8 cellular contexts compared by ENCODE assay signal in the genomic region with DNA sequence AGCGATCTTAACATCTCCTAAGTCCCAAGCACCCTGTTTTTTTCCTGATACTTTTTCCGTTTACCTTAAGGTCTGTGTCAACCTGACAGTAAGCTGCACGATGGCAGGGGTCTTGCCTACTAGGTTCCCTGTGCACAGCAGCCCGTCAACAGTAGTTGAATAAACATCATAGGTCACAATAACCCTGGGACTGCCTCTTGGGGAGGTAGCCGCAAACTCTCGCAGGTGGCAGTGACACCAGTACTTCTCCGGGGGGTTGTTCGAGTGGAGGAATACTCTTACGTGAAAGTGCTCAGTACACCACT. TPM values are rescaled to one million over a fixed set of nuclear protein-coding genes. Genes with fewer than 3 reads are reported as not detected.
A peak's percentile ranks its signal among the peaks of the same experiment; 100 is the strongest.
DNase-seq lines count a peak whose midpoint lies in the region; ATAC-seq, FAIRE-seq and TF ChIP-seq lines count a peak whose summit lies in the region.

No MANE protein-coding gene starts in this region.

- TF ChIP-seq CTCF in cardiac muscle cell (IDR thresholded peaks at IDR 0.05; ENCODE audit: low read depth, low read length) (no peak), kidney epithelial cell (IDR thresholded peaks at IDR 0.05; ENCODE audit: insufficient read depth, low read length, poor library complexity, severe bottlenecking) (no peak), thoracic aorta (IDR thresholded peaks at IDR 0.05) (no peak)

- ATAC-seq in HG03103 (IDR thresholded peaks at IDR 0.05; ENCODE audit: low read depth, unreplicated experiment) = peak; percentile 41
- ATAC-seq in thoracic aorta (ENCODE audit: insufficient number of reproducible peaks, low FRiP score, low read depth) = no peak

- peaks cover 25% of the 10 kb centered on the region for H3K4me1 Mint-ChIP-seq in activated naive CD8-positive, alpha-beta T cell treated with anti-CD3 and anti-CD28 coated beads for 36 hours

- H3K27ac ChIP-seq in cardiac muscle cell (peak overlapping the region; percentile 88), thoracic aorta (peak overlapping the region; percentile 86 to 93)

- H3K27me3 Mint-ChIP-seq in activated naive CD8-positive, alpha-beta T cell treated with anti-CD3 and anti-CD28 coated beads for 36 hours = no peaks in the 10 kb centered on the region

- H3K9me3 ChIP-seq in cardiac muscle cell (ENCODE audit: low read depth) = no peaks in the 10 kb centered on the region
- H3K9me3 ChIP-seq in thoracic aorta = no peaks in the 10 kb centered on the region

- peaks cover 7% of the 10 kb centered on the region for H3K36me3 Mint-ChIP-seq in activated naive CD8-positive, alpha-beta T cell treated with anti-CD3 and anti-CD28 coated beads for 36 hours

- FAIRE-seq in frontal cortex (lab: Jason Lieb, UNC) = no peak

- H3K27me3 ChIP-seq in cardiac muscle cell (no peaks in the 10 kb centered on the region), kidney epithelial cell (ENCODE audit: control insufficient read depth, insufficient read depth, low read length) (no peaks in the 10 kb centered on the region), thoracic aorta (replicated peaks; ENCODE audit: insufficient read depth) (no peaks in the 10 kb centered on the region)

- intact Hi-C loops in cardiac septum (cut with DNase I) = loop anchor here (5.0 to 10.0 kb wide), 4 partner anchors 81 to 683 kb away; partner anchors contain the start of genes CLASP2 and CRTAP

- H3K9me3 Mint-ChIP-seq in activated naive CD8-positive, alpha-beta T cell treated with anti-CD3 and anti-CD28 coated beads for 36 hours = no peaks in the 10 kb centered on the region

- H3K4me1 ChIP-seq in cardiac muscle cell (ENCODE audit: low read depth) = peaks cover 17% of the 10 kb centered on the region
- peaks cover 25 to 27% of the 10 kb centered on the region in 2 donors for H3K4me1 ChIP-seq in thoracic aorta (ENCODE audit: control insufficient read depth in 1 of 2, low read depth in 2 of 2)

- peak overlapping the region; percentile 93 for H3K27ac Mint-ChIP-seq in activated naive CD8-positive, alpha-beta T cell treated with anti-CD3 and anti-CD28 coated beads for 36 hours

- peak overlapping the region; percentile 97 for H3K4me3 Mint-ChIP-seq in activated naive CD8-positive, alpha-beta T cell treated with anti-CD3 and anti-CD28 coated beads for 36 hours

- peak overlapping the region; percentile 56 for H3K4me3 ChIP-seq in cardiac muscle cell
- H3K4me3 ChIP-seq in kidney epithelial cell (ENCODE audit: low read depth, low read length) = peak overlapping the region; percentile 96
- H3K4me3 ChIP-seq in thoracic aorta = peak overlapping the region; percentile 86

- DNase-seq in cardiac muscle cell (ENCODE audit: low read depth in 1 of 2, low spot score in 1 of 2) = no peak
- no peak for DNase-seq in cardiac septum (ENCODE audit: low spot score)
- DNase-seq in activated naive CD8-positive, alpha-beta T cell treated with anti-CD3 and anti-CD28 coated beads for 36 hours = no peak
- no peak for DNase-seq in kidney epithelial cell (ENCODE audit: low read depth)
- no peak for DNase-seq in thoracic aorta (ENCODE audit: low spot score)
- DNase-seq in frontal cortex (ENCODE audit: low spot score in 2 of 2) = no peak
- no peak for DNase-seq in kidney glomerular epithelial cell (lab: John Stamatoyannopoulos, UW)

- H3K36me3 ChIP-seq in cardiac muscle cell = no peaks in the 10 kb centered on the region
- H3K36me3 ChIP-seq in kidney epithelial cell (ENCODE audit: control insufficient read depth, insufficient read depth, low read length) = no peaks in the 10 kb centered on the region
- H3K36me3 ChIP-seq in thoracic aorta = no peaks in the 10 kb centered on the region

RNA-seq across cellular contexts. Expression of gene PDCD6IP, which starts 0.4 kb away (rescaled TPM):
- 103 and 219 TPM in 2 replicates for total RNA-seq in cardiac muscle cell
- polyA plus RNA-seq in cardiac muscle cell = 60.5 and 113 TPM in 2 replicates
- total RNA-seq in cardiac septum = 134 TPM
- 100 to 1,000 TPM; 140 to 147 TPM for total RNA-seq in activated naive CD8-positive, alpha-beta T cell treated with anti-CD3 and anti-CD28 coated beads for 36 hours
- 114 and 186 TPM in 2 replicates for total RNA-seq in kidney epithelial cell
- total RNA-seq in thoracic aorta = 100 to 1,000 TPM; 117 to 151 TPM
- total RNA-seq in frontal cortex = 55.0 TPM
